In the genomic region with DNA sequence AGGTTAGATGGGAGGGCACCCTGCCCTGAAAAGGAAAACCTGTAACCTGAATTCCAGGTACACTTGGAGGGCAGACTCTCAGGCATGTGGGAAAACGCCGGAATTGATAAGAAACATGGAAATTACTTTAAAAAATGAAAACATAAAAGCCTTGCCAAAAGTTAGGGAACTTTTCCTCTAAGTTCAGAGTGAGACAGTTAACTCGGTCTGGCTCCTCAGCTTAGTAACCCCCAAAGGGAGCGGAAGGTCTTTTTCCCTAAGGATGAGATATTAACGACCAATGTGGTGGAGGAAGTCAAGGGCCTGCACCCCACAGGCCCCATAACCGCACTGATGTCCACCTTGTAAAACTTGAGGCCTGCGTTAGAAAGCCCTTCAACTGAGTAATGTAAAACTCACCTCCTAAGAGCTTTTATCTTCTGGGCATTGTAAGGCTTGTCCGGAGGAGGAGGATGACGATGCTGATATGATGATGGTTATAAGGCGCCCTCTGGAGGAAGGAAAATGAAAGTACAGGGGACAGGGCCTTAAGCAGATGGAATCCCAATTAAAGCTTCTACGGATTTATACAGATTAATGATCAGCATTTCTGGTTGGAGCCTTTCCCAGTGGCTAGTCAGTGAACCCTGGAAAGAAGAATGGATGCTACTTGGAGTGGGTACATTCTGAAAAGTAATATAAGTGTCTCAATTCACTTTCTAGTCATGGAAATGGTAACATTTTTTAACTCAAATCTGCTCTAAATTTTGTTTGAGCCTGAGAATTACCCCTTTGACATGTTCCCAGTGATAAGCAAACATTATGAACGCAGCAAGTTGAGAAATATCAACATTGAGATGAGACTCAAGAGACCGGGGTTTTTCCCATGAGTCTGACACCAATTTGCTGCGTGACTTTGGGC, we compare ENCODE assay signal across 8 cellular contexts. TPM values are rescaled to one million over a fixed set of nuclear protein-coding genes. Genes with fewer than 3 reads are reported as not detected.
A peak's percentile ranks its signal among the peaks of the same experiment; 100 is the strongest.
DNase-seq lines count a peak whose midpoint lies in the region; ATAC-seq and TF ChIP-seq lines count a peak whose summit lies in the region.

No MANE protein-coding gene starts in this region.

- H3K36me3 ChIP-seq in mesendoderm (ENCODE audit: control insufficient read depth, insufficient read depth, low read length): no peaks in the 10 kb centered on the region
- no peaks in the 10 kb centered on the region for H3K36me3 ChIP-seq in uterus

- no peaks in the 10 kb centered on the region for H3K79me2 ChIP-seq in mesendoderm (ENCODE audit: control insufficient read depth, insufficient read depth, low read length)

- H3K9me3 Mint-ChIP-seq in T-cell: peaks cover 0 to under 1% (median 0%) of the 10 kb centered on the region in 3 donors
- H3K9me3 Mint-ChIP-seq in endothelial cell (ENCODE audit: unreplicated experiment): no peaks in the 10 kb centered on the region

- H3K27me3 ChIP-seq in mesendoderm (ENCODE audit: insufficient read depth, low read length, poor library complexity): no peaks in the 10 kb centered on the region
- H3K27me3 ChIP-seq in uterus: no peaks in the 10 kb centered on the region

- no peak overlapping the region for H3K23ac ChIP-seq in mesendoderm (ENCODE audit: low read length)

- H3K18ac ChIP-seq in mesendoderm (ENCODE audit: low read length): peak overlapping the region; percentile 69

- H3K27me3 Mint-ChIP-seq in T-cell (peaks cover 11 to 34% of the 10 kb centered on the region in 2 donors), endothelial cell (ENCODE audit: unreplicated experiment) (peaks cover 10% of the 10 kb centered on the region)

- peak overlapping the region; percentile 72 for H3K4ac ChIP-seq in mesendoderm (ENCODE audit: low read depth, low read length)

- H3K4me3 Mint-ChIP-seq in T-cell (peak overlapping the region; percentile 10 to 85 (median 68)), endothelial cell (ENCODE audit: unreplicated experiment) (peak overlapping the region; percentile 95)

- no peak overlapping the region for H4K5ac ChIP-seq in mesendoderm (ENCODE audit: low read length)

- peak; percentile 18 to 45 for DNase-seq in AML-193 (lab: John Stamatoyannopoulos, UW)
- DNase-seq in NCI-H1048 (lab: John Stamatoyannopoulos, UW): peak; percentile 14
- peak in 2 of 34 experiments; percentile 2 to 11 for DNase-seq in T-cell
- DNase-seq in endothelial cell (ENCODE audit: low spot score): peak; percentile 38
- peak; percentile 94 for DNase-seq in mesendoderm
- peak; percentile 60 to 85 for DNase-seq in uterus

- H2BK15ac ChIP-seq in mesendoderm (replicated peaks; ENCODE audit: low read depth): no peak overlapping the region

- POLR2A ChIA-PET in T-cell (lab: Charles Lee): no interaction called here

- H3K79me1 ChIP-seq in mesendoderm (ENCODE audit: low read length): peaks cover 2% of the 10 kb centered on the region

- TF ChIP-seq CTCF in endothelial cell (IDR thresholded peaks at IDR 0.05; ENCODE audit: unreplicated experiment) (peak; percentile 81), uterus (IDR thresholded peaks at IDR 0.05) (peak; percentile 82 to 91 (median 90))

- H3K27ac ChIP-seq in mesendoderm (ENCODE audit: low read depth, low read length): peak overlapping the region; percentile 32
- peak overlapping the region; percentile 90 to 98 for H3K27ac ChIP-seq in uterus

- intact Hi-C loops in uterus (cut with DNase I; ENCODE audit: low total_unique reads): loop anchor here (5.0 kb wide), 1 partner anchor 98 kb away; no protein-coding TSS in a partner anchor

- ATAC-seq in GM18499 (IDR thresholded peaks at IDR 0.05; ENCODE audit: insufficient read depth, unreplicated experiment) (peak; percentile 84), HG02840 (IDR thresholded peaks at IDR 0.05; ENCODE audit: low FRiP score, unreplicated experiment) (peak; percentile 77), T-cell (replicated peaks in 1 of 4) (peak in 2 of 4 experiments; percentile 52 to 60)

- H3K36me3 Mint-ChIP-seq in T-cell (no peaks in the 10 kb centered on the region), endothelial cell (ENCODE audit: low read depth, unreplicated experiment) (no peaks in the 10 kb centered on the region)

- H3K27ac Mint-ChIP-seq in T-cell (no peak overlapping the region), endothelial cell (ENCODE audit: unreplicated experiment) (peak overlapping the region; percentile 89)

- TF ChIP-seq POLR2A in uterus (IDR thresholded peaks at IDR 0.05): no peak

- H4K8ac ChIP-seq in mesendoderm (ENCODE audit: low read depth, low read length): peak overlapping the region; percentile 15

- peaks cover 15 to 33% (median 17%) of the 10 kb centered on the region in 3 donors for H3K4me1 Mint-ChIP-seq in T-cell
- peaks cover 9% of the 10 kb centered on the region for H3K4me1 Mint-ChIP-seq in endothelial cell (ENCODE audit: unreplicated experiment)

- peak overlapping the region; percentile 89 for H3K9ac ChIP-seq in mesendoderm (ENCODE audit: low read length)

- H3K56ac ChIP-seq in mesendoderm (ENCODE audit: low read length): peak overlapping the region; percentile 93

- no peak overlapping the region for H2AK5ac ChIP-seq in mesendoderm (ENCODE audit: low read length)

- H3K4me3 ChIP-seq in mesendoderm (ENCODE audit: low read length) (peak overlapping the region; percentile 83), uterus (peak overlapping the region; percentile 63 to 64)

- H2BK5ac ChIP-seq in mesendoderm (ENCODE audit: low read length): peak overlapping the region; percentile 75

- H3K4me1 ChIP-seq in mesendoderm (ENCODE audit: control insufficient read depth, low read depth, low read length) (peaks cover 7% of the 10 kb centered on the region), uterus (peaks cover 0 to 5% of the 10 kb centered on the region in 2 donors)

- CTCF ChIA-PET in T-cell (lab: Charles Lee): interaction anchor here in 1 of 2 donors (0.6 to 1.4 kb wide), 4 partner anchors 24 to 1149 kb away, joined by 3 to 5 read pairs (median 4); no protein-coding TSS in a partner anchor

- WGBS in mesendoderm (ENCODE audit: extremely low coverage, insufficient coverage, low lambda C conversion rate): no CpG with 5 or more reads among the region's 14 CpGs

- H3K9me3 ChIP-seq in uterus: no peaks in the 10 kb centered on the region

- peak overlapping the region; percentile 87 for H3K4me2 ChIP-seq in mesendoderm (ENCODE audit: low read length)

- H2BK120ac ChIP-seq in mesendoderm (ENCODE audit: low read depth, low read length): peak overlapping the region; percentile 3

RNA-seq across cellular contexts. Expression of a gene that starts 0.7 kb away (rescaled TPM):
- total RNA-seq in T-cell: 1 to 10 TPM in 3 of 5 donors, not detected in 2; 2.5 to 4.7 (median 3.1) TPM
- total RNA-seq in endothelial cell (ENCODE audit: unreplicated experiment): 169 TPM
- 83.1 TPM for polyA plus RNA-seq in mesendoderm (2013, experiment 1 of 2)
- 83.6 TPM for polyA plus RNA-seq in mesendoderm (2013, experiment 2 of 2)
- over 10,000 TPM in 1 of 4 donors, 100 to 1,000 TPM in 2, 10 to 100 TPM in 1; 59.1 to 10,885 (median 259) TPM for total RNA-seq in uterus

Comparison
In these comparisons a context has a peak if more than half of its experiments do, and no peak if none do; other contexts are left out.
1. RNA of a gene that starts 0.7 kb away (total RNA-seq): 59.1 to 10,885 TPM in uterus and 169 TPM in endothelial cell (single experiment); 2.5 to 4.7 TPM in T-cell; every median in the first group is over 10 times any median in the second.